Comparison of ENCODE assay signal across 27 cellular contexts in genomic region chrX:123487674-123488073, GRCh38.
"Had no signal": no experiment of that assay in that cellular context is flagged by ENCODE, and none has a peak within 500 bp of the region (broad histone marks: within the 10 kb centered on the region; RNA-seq: fewer than 3 reads in every experiment).

No MANE protein-coding gene starts in this region.

- H3K9ac ChIP-seq: SK-N-SH had no signal

- DNase-seq: activated B cell treated with CpG ODN at 0.5 μM for 24 hours; activated CD4-positive, alpha-beta T cell treated with anti-CD3 and anti-CD28 coated beads for 1 hour; activated CD4-positive, alpha-beta T cell treated with anti-CD3 and anti-CD28 coated beads, Interleukin-2, amount 10 ng/mL, durations not matched to agents 24 days and 14 days; activated CD4-positive, alpha-beta T cell treated with anti-CD3 and anti-CD28 coated beads, Interleukin-2, amount 50 U/mL, for 48 hours; activated CD8-positive, alpha-beta memory T cell treated with anti-CD3 and anti-CD28 coated beads, Interleukin-2, amount 10 ng/mL, durations not matched to agents 7 days and 5 days; activated effector memory CD4-positive, alpha-beta T cell treated with Interleukin-2 at 50 U/mL for 16 hours; activated naive CD4-positive, alpha-beta T cell; activated T-cell treated with anti-CD3 and anti-CD28 coated beads, Interleukin-2, amount 50 U/mL, for 24 hours; amygdala; brain microvascular endothelial cell; MM.1S; NCI-H1105; NCI-H1436; NCI-H1694 treated with DMSO at 0.1 percent for 48 hours; NCI-H2029 treated with DMSO at 0.1 percent for 48 hours; NCI-H345; NCI-H510A treated with DMSO at 0.1 percent for 48 hours; NCI-H69; NK-92 treated with Interleukin-12 subunit alpha and Interleukin-12 subunit beta, amount 100 ng/mL, for 24 hours; OCI-M1; Peyer's patch; Right ventricle myocardium superior; SJCRH30; SK-N-SH; SW 1271 had no signal

- ATAC-seq: activated CD8-positive, alpha-beta memory T cell treated with anti-CD3 and anti-CD28 coated beads, Interleukin-2, amount 10 ng/mL, durations not matched to agents 7 days and 5 days had no signal

- H3K27ac ChIP-seq: brain microvascular endothelial cell, cardiac muscle cell, Peyer's patch, RWPE1, SJCRH30 had no signal

- H3K9me3 ChIP-seq: Peyer's patch, SJCRH30, SK-N-SH had no signal

- H3K4me2 ChIP-seq: SK-N-SH had no signal

- H3K4me3 ChIP-seq: cardiac muscle cell, Peyer's patch, SJCRH30 had no signal

- H3K9me2 ChIP-seq: SK-N-SH had no signal

- H3K36me3 ChIP-seq: brain microvascular endothelial cell, cardiac muscle cell, Peyer's patch, SJCRH30 had no signal

- H3K27me3 ChIP-seq: brain microvascular endothelial cell, cardiac muscle cell, Peyer's patch had no signal

- H3K4me1 ChIP-seq: Peyer's patch, SJCRH30 had no signal
